9 cellular contexts compared by ENCODE assay signal in genomic region chr22:21643533-21644357, GRCh38. TPM values are rescaled to one million over a fixed set of nuclear protein-coding genes. Genes with fewer than 3 reads are reported as not detected.
DNase-seq lines count a peak whose midpoint lies in the region; ATAC-seq and TF ChIP-seq lines count a peak whose summit lies in the region.
"Had no signal": no experiment of that assay in that cellular context is flagged by ENCODE, and none has a peak within 500 bp of the region (broad histone marks: within the 10 kb centered on the region; RNA-seq: fewer than 3 reads in every experiment).

No MANE protein-coding gene starts in this region.

- peak overlapping the region in 1 of 2 donors; percentile 92 for H3K27ac Mint-ChIP-seq in activated naive CD4-positive, alpha-beta T cell treated with anti-CD3 and anti-CD28 coated beads, Interleukin-2, amount 50 U/mL, for 72 hours
- peak overlapping the region; percentile 90 for H3K27ac Mint-ChIP-seq in stimulated activated naive B cell treated with anti-CD40 and anti-IgM and Interleukin-4, amounts not matched to agents 10 μg/mL and 1 μg/mL and 100 μg/mL, for 72 hours

- peak overlapping the region; percentile 92 to 98 for H3K4me3 Mint-ChIP-seq in stimulated activated naive B cell treated with anti-CD40 and anti-IgM and Interleukin-4, amounts not matched to agents 10 μg/mL and 1 μg/mL and 100 μg/mL, for 72 hours

- H3K4me1 ChIP-seq in RWPE2 (ENCODE audit: insufficient read depth, poor library complexity, severe bottlenecking): no peaks in the 10 kb centered on the region

- no peaks in the 10 kb centered on the region for H3K9me3 ChIP-seq in RWPE2 (ENCODE audit: severe bottlenecking)

- no peaks in the 10 kb centered on the region for H3K27me3 Mint-ChIP-seq in stimulated activated naive B cell treated with anti-CD40 and anti-IgM and Interleukin-4, amounts not matched to agents 10 μg/mL and 1 μg/mL and 100 μg/mL, for 72 hours

- peaks cover 29 to 46% of the 10 kb centered on the region in 2 donors for H3K4me1 Mint-ChIP-seq in stimulated activated naive B cell treated with anti-CD40 and anti-IgM and Interleukin-4, amounts not matched to agents 10 μg/mL and 1 μg/mL and 100 μg/mL, for 72 hours

- peak overlapping the region; percentile 63 for H3K27ac ChIP-seq in RWPE2 (ENCODE audit: poor library complexity, severe bottlenecking)

- no peak for ATAC-seq in activated naive CD4-positive, alpha-beta T cell treated with anti-CD3 and anti-CD28 coated beads, Interleukin-2, amount 50 U/mL, for 72 hours
- ATAC-seq in RWPE2 (ENCODE audit: low read depth): no peak
- ATAC-seq in stimulated activated naive B cell treated with anti-CD40 and anti-IgM and Interleukin-4, amounts not matched to agents 10 μg/mL and 1 μg/mL and 100 μg/mL, for 72 hours (replicated peaks): no peak
- ATAC-seq in GM19395 (IDR thresholded peaks at IDR 0.05; ENCODE audit: unreplicated experiment): no peak
- no peak for ATAC-seq in GM21447 (IDR thresholded peaks at IDR 0.05; ENCODE audit: unreplicated experiment)

- DNase-seq in activated naive CD4-positive, alpha-beta T cell treated with Interleukin-2 at 50 U/mL for 16 hours: peak; percentile 17
- DNase-seq in activated naive CD4-positive, alpha-beta T cell treated with anti-CD3 and anti-CD28 coated beads, Interleukin-2, amount 50 U/mL, for 72 hours (ENCODE audit: low spot score in 2 of 2): no peak
- DNase-seq in RWPE2 (ENCODE audit: low spot score) (no peak), fibroblast of mammary gland (ENCODE audit: low read depth) (no peak), NCI-H1105 treated with DMSO at 0.1 percent for 48 hours (lab: John Stamatoyannopoulos, UW) (no peak)
- no peak for DNase-seq in stimulated activated naive B cell treated with anti-CD40 and anti-IgM and Interleukin-4, amounts not matched to agents 10 μg/mL and 1 μg/mL and 100 μg/mL, for 72 hours
- DNase-seq: NCI-H446 treated with DMSO at 0.1 percent for 48 hours had no signal

- TF ChIP-seq CTCF in RWPE2 (IDR thresholded peaks at IDR 0.05; ENCODE audit: poor library complexity, severe bottlenecking) (no peak), fibroblast of mammary gland (conservative IDR thresholded peaks at IDR 0.05; ENCODE audit: control insufficient read depth, insufficient read depth, low read depth, low read length) (peak; percentile 8)

- peak overlapping the region; percentile 79 for H3K4me3 ChIP-seq in RWPE2 (ENCODE audit: severe bottlenecking)
- peak overlapping the region; percentile 68 for H3K4me3 ChIP-seq in fibroblast of mammary gland (ENCODE audit: control insufficient read depth, low read depth, low read length)

- peaks cover 44% of the 10 kb centered on the region for H3K36me3 ChIP-seq in RWPE2 (ENCODE audit: low read depth)

- H3K27me3 ChIP-seq in RWPE2 (ENCODE audit: insufficient read depth, poor library complexity, severe bottlenecking): no peaks in the 10 kb centered on the region

- H3K9me3 Mint-ChIP-seq in activated naive CD4-positive, alpha-beta T cell treated with anti-CD3 and anti-CD28 coated beads, Interleukin-2, amount 50 U/mL, for 72 hours: no peaks in the 10 kb centered on the region
- no peaks in the 10 kb centered on the region for H3K9me3 Mint-ChIP-seq in stimulated activated naive B cell treated with anti-CD40 and anti-IgM and Interleukin-4, amounts not matched to agents 10 μg/mL and 1 μg/mL and 100 μg/mL, for 72 hours

- peaks cover 10 to 23% of the 10 kb centered on the region in 2 donors for H3K36me3 Mint-ChIP-seq in activated naive CD4-positive, alpha-beta T cell treated with anti-CD3 and anti-CD28 coated beads, Interleukin-2, amount 50 U/mL, for 72 hours
- peaks cover 16 to 26% of the 10 kb centered on the region in 2 donors for H3K36me3 Mint-ChIP-seq in stimulated activated naive B cell treated with anti-CD40 and anti-IgM and Interleukin-4, amounts not matched to agents 10 μg/mL and 1 μg/mL and 100 μg/mL, for 72 hours

RNA-seq across cellular contexts. Expression of gene SDF2L1, which starts 1.6 kb away (rescaled TPM):
- 10 to 100 TPM; 25.3 to 27.8 TPM for total RNA-seq in activated naive CD4-positive, alpha-beta T cell treated with anti-CD3 and anti-CD28 coated beads, Interleukin-2, amount 50 U/mL, for 72 hours

RNA-seq across cellular contexts. Expression of gene CCDC116, which starts 11.2 kb away (rescaled TPM):
- total RNA-seq in activated naive CD4-positive, alpha-beta T cell treated with anti-CD3 and anti-CD28 coated beads, Interleukin-2, amount 50 U/mL, for 72 hours: under 1 TPM in 1 of 2 donors, not detected in 1; 0.54 TPM

RNA-seq across cellular contexts. Expression of gene YDJC, which starts 13.9 kb away (rescaled TPM):
- 10 to 100 TPM; 26.9 to 47.9 TPM for total RNA-seq in activated naive CD4-positive, alpha-beta T cell treated with anti-CD3 and anti-CD28 coated beads, Interleukin-2, amount 50 U/mL, for 72 hours

RNA-seq across cellular contexts. Expression of gene PPIL2, which starts 22.1 kb away (rescaled TPM):
- total RNA-seq in activated naive CD4-positive, alpha-beta T cell treated with anti-CD3 and anti-CD28 coated beads, Interleukin-2, amount 50 U/mL, for 72 hours: 10 to 100 TPM; 33.9 to 50.5 TPM
